Comparison of ENCODE assay signal across 19 cellular contexts in genomic region chr3:143465638-143466037, GRCh38.
"Had no signal": no experiment of that assay in that cellular context is flagged by ENCODE, and none has a peak within 500 bp of the region (broad histone marks: within the 10 kb centered on the region; RNA-seq: fewer than 3 reads in every experiment).

No MANE protein-coding gene starts in this region.

- H3K4me3 Mint-ChIP-seq: activated B cell treated with CpG ODN at 0.5 μM for 24 hours; activated CD4-positive, alpha-beta memory T cell treated with anti-CD3 and anti-CD28 coated beads for 36 hours; activated naive CD8-positive, alpha-beta T cell treated with anti-CD3 and anti-CD28 coated beads, Interleukin-2, amount 10 ng/mL, durations not matched to agents 7 days and 5 days; memory B cell; naive B cell; neural crest cell; stimulated activated memory B cell treated with anti-CD40 and anti-IgM and Interleukin-4, amounts not matched to agents 10 μg/mL and 1 μg/mL and 100 μg/mL, for 72 hours; T-helper 17 cell had no signal

- H3K9me3 Mint-ChIP-seq: activated B cell treated with CpG ODN at 0.5 μM for 24 hours; activated CD4-positive, alpha-beta memory T cell treated with anti-CD3 and anti-CD28 coated beads for 36 hours; memory B cell; naive B cell; neural crest cell; stimulated activated memory B cell treated with anti-CD40 and anti-IgM and Interleukin-4, amounts not matched to agents 10 μg/mL and 1 μg/mL and 100 μg/mL, for 72 hours had no signal

- H3K4me1 Mint-ChIP-seq: neural crest cell, T-helper 17 cell had no signal

- H3K27ac Mint-ChIP-seq: activated B cell treated with CpG ODN at 0.5 μM for 24 hours; activated CD4-positive, alpha-beta memory T cell treated with anti-CD3 and anti-CD28 coated beads for 36 hours; activated naive CD8-positive, alpha-beta T cell treated with anti-CD3 and anti-CD28 coated beads, Interleukin-2, amount 10 ng/mL, durations not matched to agents 7 days and 5 days; memory B cell; stimulated activated memory B cell treated with anti-CD40 and anti-IgM and Interleukin-4, amounts not matched to agents 10 μg/mL and 1 μg/mL and 100 μg/mL, for 72 hours; T-helper 17 cell had no signal

- ATAC-seq: sciatic nerve, T-helper 17 cell had no signal

- H3K27me3 Mint-ChIP-seq: activated B cell treated with CpG ODN at 0.5 μM for 24 hours; activated CD4-positive, alpha-beta memory T cell treated with anti-CD3 and anti-CD28 coated beads for 36 hours; activated naive CD8-positive, alpha-beta T cell treated with anti-CD3 and anti-CD28 coated beads, Interleukin-2, amount 10 ng/mL, durations not matched to agents 7 days and 5 days; memory B cell; naive B cell; stimulated activated memory B cell treated with anti-CD40 and anti-IgM and Interleukin-4, amounts not matched to agents 10 μg/mL and 1 μg/mL and 100 μg/mL, for 72 hours; T-helper 17 cell had no signal

- FAIRE-seq: keratinocyte, small intestine had no signal

- DNase-seq: activated B cell treated with CpG ODN at 0.5 μM for 24 hours; activated CD4-positive, alpha-beta memory T cell treated with anti-CD3 and anti-CD28 coated beads for 36 hours; activated CD4-positive, alpha-beta T cell treated with anti-CD3 and anti-CD28 coated beads for 4 hours; activated naive CD4-positive, alpha-beta T cell treated with Interleukin-2 at 50 U/mL for 16 hours; activated naive CD8-positive, alpha-beta T cell treated with anti-CD3 and anti-CD28 coated beads, Interleukin-2, amount 10 ng/mL, durations not matched to agents 7 days and 5 days; activated T-cell treated with anti-CD3 and anti-CD28 coated beads, Interleukin-2, amount 50 U/mL, for 48 hours; amniotic stem cell; cortex of kidney; naive B cell; small intestine; stimulated activated CD4-positive, alpha-beta T cell treated with anti-CD3 and anti-CD28 coated beads, Interleukin-15, amount 100 ng/mL, for 24 hours; stomach; T-helper 17 cell; uterus had no signal
